ENCODE assay signal across 30 cellular contexts in the genomic region with DNA sequence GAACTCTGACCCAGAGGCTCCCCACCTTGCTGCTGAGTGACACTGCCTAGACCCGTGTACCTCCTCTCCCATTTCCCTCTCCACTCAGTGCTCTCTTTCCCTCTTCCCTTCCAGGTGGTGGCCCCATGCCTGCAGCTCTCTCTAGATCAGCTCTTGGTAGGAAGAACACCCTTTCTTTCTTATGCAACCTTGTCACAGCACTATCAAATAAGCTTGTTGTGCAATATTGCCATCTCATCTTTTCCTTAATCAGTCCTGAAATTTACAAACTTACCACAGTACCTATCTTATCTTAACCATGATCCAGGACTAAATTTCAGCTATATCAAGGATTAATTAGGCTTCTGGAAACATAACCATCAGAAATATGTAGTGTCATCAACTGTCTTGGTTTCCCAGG.
"Had no signal": no experiment of that assay in that cellular context is flagged by ENCODE, and none has a peak within 500 bp of the region (broad histone marks: within the 10 kb centered on the region; RNA-seq: fewer than 3 reads in every experiment).

No MANE protein-coding gene starts in this region.

- H3K4me1 ChIP-seq: SJCRH30 had no signal

- ATAC-seq: activated naive CD8-positive, alpha-beta T cell treated with anti-CD3 and anti-CD28 coated beads, Interleukin-2, amount 50 U/mL, for 24 hours; activated T-cell treated with anti-CD3 and anti-CD28 coated beads, Interleukin-2, amount 50 U/mL, for 4 hours; Panc1 had no signal

- H3K4me2 ChIP-seq: KMS-11 had no signal

- H3K4me3 Mint-ChIP-seq: activated B cell treated with CpG ODN at 0.5 μM for 24 hours; activated CD4-positive, alpha-beta memory T cell treated with anti-CD3 and anti-CD28 coated beads for 36 hours; activated naive CD4-positive, alpha-beta T cell treated with anti-CD3 and anti-CD28 coated beads for 36 hours; activated naive CD8-positive, alpha-beta T cell; activated naive CD8-positive, alpha-beta T cell treated with anti-CD3 and anti-CD28 coated beads, Interleukin-2, amount 50 U/mL, for 24 hours; activated T-cell treated with anti-CD3 and anti-CD28 coated beads, Interleukin-2, amount 50 U/mL, for 4 hours; activated T-helper 1 cell treated with anti-CD3 and anti-CD28 coated beads, Interleukin-12 subunit alpha, Interleukin-12 subunit beta, Interleukin-2, Interleukin-4 antibody, amounts not matched to agents 30 ng/mL and 10 ng/mL and 1 ng/mL, durations not matched to agents 14 hours and 24 hours and 36 hours; brain had no signal

- H3K36me3 Mint-ChIP-seq: activated CD4-positive, alpha-beta memory T cell treated with anti-CD3 and anti-CD28 coated beads for 36 hours; activated naive CD8-positive, alpha-beta T cell; brain had no signal

- H3K27me3 Mint-ChIP-seq: activated CD4-positive, alpha-beta memory T cell treated with anti-CD3 and anti-CD28 coated beads for 36 hours; activated naive CD8-positive, alpha-beta T cell had no signal

- H3K9ac ChIP-seq: KMS-11 had no signal

- H3K9me3 ChIP-seq: SJCRH30 had no signal

- H3K9me3 Mint-ChIP-seq: activated B cell treated with CpG ODN at 0.5 μM for 24 hours; activated CD4-positive, alpha-beta memory T cell treated with anti-CD3 and anti-CD28 coated beads for 36 hours; activated naive CD4-positive, alpha-beta T cell treated with anti-CD3 and anti-CD28 coated beads for 36 hours; activated naive CD8-positive, alpha-beta T cell treated with anti-CD3 and anti-CD28 coated beads, Interleukin-2, amount 50 U/mL, for 24 hours; activated T-cell treated with anti-CD3 and anti-CD28 coated beads, Interleukin-2, amount 50 U/mL, for 4 hours; activated T-helper 1 cell treated with anti-CD3 and anti-CD28 coated beads, Interleukin-12 subunit alpha, Interleukin-12 subunit beta, Interleukin-2, Interleukin-4 antibody, amounts not matched to agents 30 ng/mL and 10 ng/mL and 1 ng/mL, durations not matched to agents 14 hours and 24 hours and 36 hours; brain had no signal

- H3K27ac ChIP-seq: KMS-11, SJCRH30, SK-N-MC had no signal

- H3K4me3 ChIP-seq: SJCRH30, SK-N-MC had no signal

- H3K4me1 Mint-ChIP-seq: activated B cell treated with CpG ODN at 0.5 μM for 24 hours; activated naive CD8-positive, alpha-beta T cell treated with anti-CD3 and anti-CD28 coated beads, Interleukin-2, amount 50 U/mL, for 24 hours had no signal

- DNase-seq: activated B cell treated with CpG ODN at 0.5 μM for 24 hours; activated CD4-positive, alpha-beta memory T cell treated with anti-CD3 and anti-CD28 coated beads for 36 hours; activated CD4-positive, alpha-beta T cell treated with anti-CD3 and anti-CD28 coated beads for 4 hours; activated CD4-positive, alpha-beta T cell treated with anti-CD3 and anti-CD28 coated beads, Interleukin-2, amount 50 U/mL, for 1 hour; activated CD4-positive, CD25-positive, alpha-beta regulatory T cell treated with anti-CD3 and anti-CD28 coated beads, Interleukin-2, amount 50 U/mL, for 72 hours; activated CD8-positive, alpha-beta memory T cell treated with anti-CD3 and anti-CD28 coated beads, Interleukin-2, amount 50 U/mL, for 4 hours; activated gamma-delta T cell treated with Interleukin-2 at 50 U/mL for 16 hours; activated naive CD4-positive, alpha-beta T cell treated with anti-CD3 and anti-CD28 coated beads for 36 hours; activated naive CD8-positive, alpha-beta T cell treated with anti-CD3 and anti-CD28 coated beads, Interleukin-2, amount 50 U/mL, for 24 hours; activated T-cell treated with anti-CD3 and anti-CD28 coated beads for 4 hours; activated T-cell treated with anti-CD3 and anti-CD28 coated beads, Interleukin-2, amount 50 U/mL, for 4 hours; anterior cingulate cortex; central memory CD4-positive, alpha-beta T cell; MV-4-11; NCI-H1092; NCI-H1436 treated with DMSO at 0.1 percent for 48 hours; NCI-H1694 treated with DMSO at 0.1 percent for 48 hours; NCI-H2029; NCI-H345; NCI-H526; NCI-H748 treated with DMSO at 0.1 percent for 48 hours; SHP77; SJCRH30; T1000 had no signal

- H3K27ac Mint-ChIP-seq: activated B cell treated with CpG ODN at 0.5 μM for 24 hours; activated CD4-positive, alpha-beta memory T cell treated with anti-CD3 and anti-CD28 coated beads for 36 hours; activated naive CD4-positive, alpha-beta T cell treated with anti-CD3 and anti-CD28 coated beads for 36 hours; activated naive CD8-positive, alpha-beta T cell; activated naive CD8-positive, alpha-beta T cell treated with anti-CD3 and anti-CD28 coated beads, Interleukin-2, amount 50 U/mL, for 24 hours; activated T-helper 1 cell treated with anti-CD3 and anti-CD28 coated beads, Interleukin-12 subunit alpha, Interleukin-12 subunit beta, Interleukin-2, Interleukin-4 antibody, amounts not matched to agents 30 ng/mL and 10 ng/mL and 1 ng/mL, durations not matched to agents 14 hours and 24 hours and 36 hours; brain had no signal

- H3K27me3 ChIP-seq: SJCRH30 had no signal

- H3K36me3 ChIP-seq: SJCRH30 had no signal
